In genomic region chr1:27364696-27365371, GRCh38 we compare ENCODE assay signal across 9 cellular contexts. TPM values are rescaled to one million over a fixed set of nuclear protein-coding genes. Genes with fewer than 3 reads are reported as not detected.
DNase-seq lines count a peak whose midpoint lies in the region; ATAC-seq, FAIRE-seq and TF ChIP-seq lines count a peak whose summit lies in the region.
"Had no signal": no experiment of that assay in that cellular context is flagged by ENCODE, and none has a peak within 500 bp of the region (broad histone marks: within the 10 kb centered on the region; RNA-seq: fewer than 3 reads in every experiment).

No MANE protein-coding gene starts in this region.

- in situ Hi-C loops in K562 (cut with MboI) = no loop called here

- H4K91ac ChIP-seq in mesenchymal stem cell (ENCODE audit: low read length) = peak overlapping the region; percentile 48

- H3K14ac ChIP-seq in mesenchymal stem cell (ENCODE audit: low read length in 2 of 2) = peak overlapping the region in 1 of 2 experiments; percentile 14

- H3K9me3 ChIP-seq in right atrium auricular region (no peaks in the 10 kb centered on the region), K562 (replicated peaks; ENCODE audit: control insufficient read depth, insufficient read depth, low read depth, low read length) (no peaks in the 10 kb centered on the region), mesenchymal stem cell (ENCODE audit: control insufficient read depth, low read length) (no peaks in the 10 kb centered on the region), uterus (no peaks in the 10 kb centered on the region), mucosa of descending colon (no peaks in the 10 kb centered on the region)

- TF ChIP-seq RAD21 in K562 (CRISPR knock-in tag; conservative IDR thresholded peaks at IDR 0.05 in 1 of 2, IDR thresholded peaks at IDR 0.05 in 1 of 2) = no peak

- DNase-seq in right atrium auricular region (ENCODE audit: low spot score) = no peak
- no peak for DNase-seq in Right ventricle myocardium inferior (ENCODE audit: missing footprints)
- no peak for DNase-seq in K562 (ENCODE audit: extremely low read depth in 1 of 4, low spot score in 3 of 4)
- DNase-seq in mesenchymal stem cell = no peak
- DNase-seq in uterus = no peak
- no peak for DNase-seq in mucosa of descending colon
- DNase-seq in amygdala (lab: John Stamatoyannopoulos, UW) = no peak
- DNase-seq in germinal center (ENCODE audit: low spot score) = no peak

- H2BK12ac ChIP-seq in mesenchymal stem cell (ENCODE audit: low read length in 2 of 2) = peak overlapping the region; percentile 69 to 73

- H3K4me2 ChIP-seq in K562 (ENCODE audit: insufficient read depth, low read length) = peak overlapping the region; percentile 84
- peak overlapping the region; percentile 51 for H3K4me2 ChIP-seq in mesenchymal stem cell (ENCODE audit: low read length, poor library complexity, severe bottlenecking)

- TF ChIP-seq EP300 in K562 (IDR thresholded peaks at IDR 0.05; ENCODE audit: low read length) = no peak

- H2BK120ac ChIP-seq in mesenchymal stem cell (ENCODE audit: low read depth, low read length) = no peak overlapping the region

- peak overlapping the region; percentile 44 to 61 for H3K18ac ChIP-seq in mesenchymal stem cell (ENCODE audit: low read depth in 1 of 2, low read length in 2 of 2)

- H3K27me3 ChIP-seq in right atrium auricular region (no peaks in the 10 kb centered on the region), K562 (ENCODE audit: control insufficient read depth in 2 of 2, insufficient read depth in 2 of 2, low read length in 2 of 2) (no peaks in the 10 kb centered on the region), mesenchymal stem cell (ENCODE audit: control insufficient read depth in 1 of 2, insufficient read depth in 1 of 2, low read length in 2 of 2) (no peaks in the 10 kb centered on the region), uterus (no peaks in the 10 kb centered on the region)

- TF ChIP-seq POLR2A in K562 (conservative IDR thresholded peaks at IDR 0.05) (no peak), uterus (IDR thresholded peaks at IDR 0.05) (no peak)

- H2BK5ac ChIP-seq in mesenchymal stem cell (ENCODE audit: low read depth, low read length, poor library complexity, severe bottlenecking) = no peak overlapping the region

- H3K4me3 ChIP-seq in right atrium auricular region (peak overlapping the region; percentile 72 to 79), K562 (peak overlapping the region; percentile 82), mesenchymal stem cell (ENCODE audit: insufficient read depth in 1 of 2, low read depth in 1 of 2, low read length in 2 of 2) (peak overlapping the region in 1 of 2 experiments; percentile 71), uterus (peak overlapping the region; percentile 59 to 64), mucosa of descending colon (no peak overlapping the region)

- TF ChIP-seq CTCF in right atrium auricular region (IDR thresholded peaks at IDR 0.05) = no peak
- no peak for TF ChIP-seq CTCF in K562 (IDR thresholded peaks at IDR 0.05 in 2 of 3, conservative IDR thresholded peaks at IDR 0.05 in 1 of 3; ENCODE audit: insufficient read depth in 2 of 3, low read depth in 1 of 3, low read length in 3 of 3)
- no peak for TF ChIP-seq CTCF in uterus (IDR thresholded peaks at IDR 0.05)
- TF ChIP-seq CTCF in mucosa of descending colon (IDR thresholded peaks at IDR 0.05) = no peak

- H4K20me1 ChIP-seq in K562 (replicated peaks; ENCODE audit: control insufficient read depth, insufficient read depth, low read length) = no peaks in the 10 kb centered on the region; the same call in 1 of the 2 replicates

- H3K4me1 ChIP-seq in right atrium auricular region = peaks cover 0 to 44% of the 10 kb centered on the region in 2 donors
- peaks cover 22 to 64% of the 10 kb centered on the region in 2 experiments; a peak in 4 of 5 replicates for H3K4me1 ChIP-seq in K562 (replicated peaks in 1 of 2; ENCODE audit: control insufficient read depth in 2 of 2, insufficient read depth in 2 of 2, low read length in 2 of 2)
- peaks cover 19% of the 10 kb centered on the region for H3K4me1 ChIP-seq in mesenchymal stem cell (ENCODE audit: control insufficient read depth, insufficient read depth, low read depth, low read length)
- peaks cover 10 to 22% of the 10 kb centered on the region in 2 donors for H3K4me1 ChIP-seq in uterus
- H3K4me1 ChIP-seq in mucosa of descending colon (ENCODE audit: low read depth) = peaks cover 7% of the 10 kb centered on the region

- no peaks in the 10 kb centered on the region for H3K79me2 ChIP-seq in K562 (ENCODE audit: control insufficient read depth, insufficient read depth, low read length)

- 66% methylated on average over 11 of the region's 11 CpGs for WGBS in K562 (ENCODE audit: insufficient coverage, low coverage, missing lambda C conversion rate)
- WGBS in mesenchymal stem cell = 78% methylated on average over 11 of the region's 11 CpGs

- peaks cover 11% of the 10 kb centered on the region for H3K79me1 ChIP-seq in mesenchymal stem cell (replicated peaks; ENCODE audit: low read length, poor library complexity, severe bottlenecking)

- H2AFZ ChIP-seq in K562 (ENCODE audit: low read depth, low read length) (peak overlapping the region; percentile 77), mesenchymal stem cell (ENCODE audit: low read depth, low read length) (no peak overlapping the region)

- no peak overlapping the region for H2BK15ac ChIP-seq in mesenchymal stem cell (ENCODE audit: low read depth, poor library complexity, severe bottlenecking)

- no peak overlapping the region for H2AK5ac ChIP-seq in mesenchymal stem cell (ENCODE audit: low read length, severe bottlenecking)

- no peak overlapping the region for H3K23ac ChIP-seq in mesenchymal stem cell (ENCODE audit: low read length in 2 of 2)

- POLR2A ChIA-PET in K562 (lab: Yijun Ruan, JAX) = interaction anchor here (0.5 to 3.3 kb wide), 16 partner anchors 8 to 1216 kb away, joined by 3 to 20 read pairs (median 4); partner anchors contain the start of genes CD164L2, FCN3 and SYTL1

- CTCF ChIA-PET in K562 (lab: Yijun Ruan, JAX; ENCODE audit: low intra/inter-chr PET ratio) = no interaction called here

- peaks cover 48% of the 10 kb centered on the region for H3K36me3 ChIP-seq in right atrium auricular region
- H3K36me3 ChIP-seq in K562 (ENCODE audit: control insufficient read depth, insufficient read depth, low read length) = no peaks in the 10 kb centered on the region
- H3K36me3 ChIP-seq in mesenchymal stem cell (ENCODE audit: control insufficient read depth in 1 of 2, insufficient read depth in 2 of 2, low read depth in 1 of 2, low read length in 2 of 2) = peaks cover 43 to 47% of the 10 kb centered on the region in 2 experiments
- no peaks in the 10 kb centered on the region for H3K36me3 ChIP-seq in uterus
- no peaks in the 10 kb centered on the region for H3K36me3 ChIP-seq in mucosa of descending colon (ENCODE audit: low read depth)

- ATAC-seq in Right ventricle myocardium inferior (no peak), K562 (no peak; the same call in 2 of the 3 replicates), mucosa of descending colon (no peak)

- FAIRE-seq in K562 (lab: Jason Lieb, UNC) = no peak

- peak overlapping the region; percentile 65 to 77 for H3K4ac ChIP-seq in mesenchymal stem cell (ENCODE audit: low read depth in 1 of 2, low read length in 2 of 2)

- peak overlapping the region; percentile 71 to 85 for H3K9ac ChIP-seq in K562 (ENCODE audit: insufficient read depth in 1 of 2, low read depth in 2 of 2, low read length in 2 of 2)
- peak overlapping the region; percentile 95 for H3K9ac ChIP-seq in mesenchymal stem cell (ENCODE audit: low read length)

- peak overlapping the region; percentile 99 for H3K27ac ChIP-seq in right atrium auricular region
- peak overlapping the region; percentile 78 for H3K27ac ChIP-seq in K562 (ENCODE audit: extremely low read depth, low read depth, low read length)
- H3K27ac ChIP-seq in mesenchymal stem cell (ENCODE audit: low read length, poor library complexity, severe bottlenecking) = peak overlapping the region; percentile 68
- peak overlapping the region; percentile 96 for H3K27ac ChIP-seq in uterus

- no peaks in the 10 kb centered on the region for H3K9me1 ChIP-seq in K562 (ENCODE audit: control insufficient read depth, insufficient read depth, low read length)

- peak overlapping the region; percentile 92 for H4K8ac ChIP-seq in mesenchymal stem cell (ENCODE audit: low read length)

- intact Hi-C loops in Right ventricle myocardium inferior (cut with DNase I) (loop anchor here (5.0 kb wide), 1 partner anchor 43 kb away; the partner anchor contains the start of gene TMEM222), K562 (cut with micrococcal nuclease) (loop anchor here (10.0 kb wide), 1 partner anchor 170 kb away; no protein-coding TSS in a partner anchor), uterus (cut with DNase I; ENCODE audit: low total_unique reads) (no loop called here), mucosa of descending colon (cut with DNase I, micrococcal nuclease) (no loop called here)

- TSS peak; percentile 73 for BruUV-seq in K562 (replicated peaks; lab: Mats Ljungman, UMichigan)

RNA-seq across cellular contexts. Expression of gene MAP3K6, which starts 1.9 kb away (rescaled TPM):
- total RNA-seq in right atrium auricular region = 10 to 100 TPM; 31.3 to 42.1 TPM
- total RNA-seq in Right ventricle myocardium inferior = 51.3 TPM
- total RNA-seq in K562 (2011; cell fraction: chromatin; rRNA removed; ENCODE audit: low replicate concordance) = 22.7 and 88.4 TPM in 2 replicates
- total RNA-seq in K562 (2011; cell fraction: nucleolus; rRNA removed) = 52.5 and 55.4 TPM in 2 replicates
- 27.7 and 28.5 TPM in 2 replicates for total RNA-seq in K562 (2011; cell fraction: nucleoplasm; rRNA removed)
- 10.1 and 14.7 TPM in 2 replicates for total RNA-seq in K562 (2014; rRNA removed)
- 5.0 and 6.2 TPM in 2 replicates for total RNA-seq in K562 (2014; rRNA removed; fragmentation: Illumina TruSeq; extraction: Trizol)
- total RNA-seq in K562 (2015; rRNA removed; fragmentation: Illumina TruSeq; extraction: Trizol) = 7.6 and 9.5 TPM in 2 replicates
- total RNA-seq in K562 (2021) = 18.1 and 21.9 TPM in 2 replicates
- 4.7 and 13.2 TPM in 2 replicates for polyA plus RNA-seq in K562 (2011; rRNA removed)
- polyA plus RNA-seq in K562 (2011; cell fraction: cytosol; rRNA removed) = 5.5 and 6.6 TPM in 2 replicates
- polyA plus RNA-seq in K562 (2011; cell fraction: nucleus; rRNA removed) = 101 and 102 TPM in 2 replicates
- polyA plus RNA-seq in K562 (2012) = 17.8 and 18.2 TPM in 2 replicates
- polyA plus RNA-seq in K562 (2014; fragmentation: Illumina TruSeq; extraction: Trizol) = 7.0 and 9.0 TPM in 2 replicates
- polyA plus RNA-seq in K562 (2014; fragmentation: Nextera tagmentation; extraction: Ambion mirVana) = 1 to 10 TPM in 1 of 2 experiments, under 1 TPM in 1; 0.99 to 1.5 TPM
- 8.2 and 12.9 TPM in 2 replicates for polyA plus RNA-seq in K562 (2014; rRNA removed)
- 3.1 and 4.9 TPM in 2 replicates for polyA minus RNA-seq in K562 (2011; rRNA and poly(A)+ RNA removed)
- polyA minus RNA-seq in K562 (2011; cell fraction: cytosol; rRNA and poly(A)+ RNA removed) = 4.8 and 5.1 TPM in 2 replicates
- polyA minus RNA-seq in K562 (2011; cell fraction: nucleus; rRNA and poly(A)+ RNA removed) = 15.2 and 17.2 TPM in 2 replicates
- polyA plus RNA-seq in mesenchymal stem cell (2013, experiment 1 of 2) = 27.2 TPM
- polyA plus RNA-seq in mesenchymal stem cell (2013, experiment 2 of 2) = 28.1 TPM
- 100 to 1,000 TPM in 1 of 4 donors, 10 to 100 TPM in 3; 10.9 to 124 (median 16.5) TPM for total RNA-seq in uterus
- total RNA-seq in mucosa of descending colon = 10 to 100 TPM; 18.5 to 38.5 (median 28.5) TPM

RNA-seq across cellular contexts. Expression of gene FCN3, which starts 9.8 kb away (rescaled TPM):
- total RNA-seq in right atrium auricular region (10 to 100 TPM; 21.1 to 36.6 TPM), Right ventricle myocardium inferior (20.7 TPM), K562 (2014; rRNA removed) (not detected in 2 replicates), K562 (2014; rRNA removed; fragmentation: Illumina TruSeq; extraction: Trizol) (not detected in 2 replicates), K562 (2015; rRNA removed; fragmentation: Illumina TruSeq; extraction: Trizol) (not detected in 2 replicates), K562 (2021) (0.31 and 0.49 TPM in 2 replicates), uterus (1 to 10 TPM in 3 of 4 donors, not detected in 1; 2.1 to 4.7 (median 2.4) TPM), mucosa of descending colon (under 1 TPM in 2 of 3 donors, not detected in 1; 0.60 to 0.79 TPM)
- not detected in 2 replicates for total RNA-seq in K562 (2011; cell fraction: chromatin; rRNA removed; ENCODE audit: low replicate concordance)
- not detected in 2 replicates for total RNA-seq in K562 (2011; cell fraction: nucleolus; rRNA removed)
- not detected in 2 replicates for total RNA-seq in K562 (2011; cell fraction: nucleoplasm; rRNA removed)
- polyA plus RNA-seq in K562 (2011; rRNA removed) (0.15 TPM in 1 of 2 replicates, not detected in the other), K562 (2014; fragmentation: Illumina TruSeq; extraction: Trizol) (not detected in 2 replicates), K562 (2014; fragmentation: Nextera tagmentation; extraction: Ambion mirVana) (not detected), K562 (2014; rRNA removed) (not detected in 2 replicates)
- 0.06 TPM in 1 of 2 replicates, not detected in the other for polyA plus RNA-seq in K562 (2011; cell fraction: cytosol; rRNA removed)
- polyA plus RNA-seq in K562 (2011; cell fraction: nucleus; rRNA removed) = 0.35 TPM in 1 of 2 replicates, not detected in the other
- polyA plus RNA-seq in K562 (2012) = 0.21 TPM in 1 of 2 replicates, not detected in the other
- polyA minus RNA-seq in K562 (2011; rRNA and poly(A)+ RNA removed) = not detected in 2 replicates
- not detected in 2 replicates for polyA minus RNA-seq in K562 (2011; cell fraction: cytosol; rRNA and poly(A)+ RNA removed)
- not detected in 2 replicates for polyA minus RNA-seq in K562 (2011; cell fraction: nucleus; rRNA and poly(A)+ RNA removed)
- not detected for polyA plus RNA-seq in mesenchymal stem cell (2013, experiment 1 of 2)
- not detected for polyA plus RNA-seq in mesenchymal stem cell (2013, experiment 2 of 2)
- total RNA-seq: renal cortical epithelial cell had no signal

RNA-seq across cellular contexts. Expression of gene CD164L2, which starts 18.3 kb away (rescaled TPM):
- not detected for total RNA-seq in right atrium auricular region
- total RNA-seq in Right ventricle myocardium inferior = not detected
- total RNA-seq in K562 (2011; cell fraction: chromatin; rRNA removed; ENCODE audit: low replicate concordance) = 2.6 and 7.4 TPM in 2 replicates
- 5.0 and 5.4 TPM in 2 replicates for total RNA-seq in K562 (2011; cell fraction: nucleolus; rRNA removed)
- total RNA-seq in K562 (2011; cell fraction: nucleoplasm; rRNA removed) = 5.1 and 5.8 TPM in 2 replicates
- total RNA-seq in K562 (2014; rRNA removed) = 0.29 and 0.45 TPM in 2 replicates
- total RNA-seq in K562 (2014; rRNA removed; fragmentation: Illumina TruSeq; extraction: Trizol) = 0.18 TPM in 1 of 2 replicates, not detected in the other
- 0.14 and 0.19 TPM in 2 replicates for total RNA-seq in K562 (2015; rRNA removed; fragmentation: Illumina TruSeq; extraction: Trizol)
- 0.49 and 0.72 TPM in 2 replicates for total RNA-seq in K562 (2021)
- polyA plus RNA-seq in K562 (2011; rRNA removed) = 0.92 and 2.8 TPM in 2 replicates
- 0.92 and 1.2 TPM in 2 replicates for polyA plus RNA-seq in K562 (2011; cell fraction: cytosol; rRNA removed)
- 15.3 and 19.6 TPM in 2 replicates for polyA plus RNA-seq in K562 (2011; cell fraction: nucleus; rRNA removed)
- 1.2 and 1.7 TPM in 2 replicates for polyA plus RNA-seq in K562 (2012)
- 0.31 and 0.65 TPM in 2 replicates for polyA plus RNA-seq in K562 (2014; fragmentation: Illumina TruSeq; extraction: Trizol)
- under 1 TPM in 1 of 2 experiments, not detected in 1; 0.08 TPM for polyA plus RNA-seq in K562 (2014; fragmentation: Nextera tagmentation; extraction: Ambion mirVana)
- 0.63 and 0.91 TPM in 2 replicates for polyA plus RNA-seq in K562 (2014; rRNA removed)
- polyA minus RNA-seq in K562 (2011; rRNA and poly(A)+ RNA removed) = 0.28 and 0.57 TPM in 2 replicates
- not detected in 2 replicates for polyA minus RNA-seq in K562 (2011; cell fraction: cytosol; rRNA and poly(A)+ RNA removed)
- 1.1 and 2.4 TPM in 2 replicates for polyA minus RNA-seq in K562 (2011; cell fraction: nucleus; rRNA and poly(A)+ RNA removed)
- polyA plus RNA-seq in mesenchymal stem cell (2013, experiment 1 of 2) = not detected
- polyA plus RNA-seq in mesenchymal stem cell (2013, experiment 2 of 2) = not detected
- under 1 TPM in 1 of 4 donors, not detected in 3; 0.69 TPM for total RNA-seq in uterus
- total RNA-seq in mucosa of descending colon = 1 to 10 TPM in 1 of 3 donors, under 1 TPM in 2; 0.29 to 1.3 (median 0.51) TPM
- total RNA-seq: renal cortical epithelial cell had no signal

RNA-seq across cellular contexts. Expression of gene SYTL1, which starts 23.0 kb away (rescaled TPM):
- 1 to 10 TPM; 1.3 to 1.8 TPM for total RNA-seq in right atrium auricular region
- total RNA-seq in Right ventricle myocardium inferior = 0.78 TPM
- 18.4 and 69.1 TPM in 2 replicates for total RNA-seq in K562 (2011; cell fraction: chromatin; rRNA removed; ENCODE audit: low replicate concordance)
- total RNA-seq in K562 (2011; cell fraction: nucleolus; rRNA removed) = 29.5 and 45.5 TPM in 2 replicates
- 21.0 and 26.5 TPM in 2 replicates for total RNA-seq in K562 (2011; cell fraction: nucleoplasm; rRNA removed)
- total RNA-seq in K562 (2014; rRNA removed) = 3.9 and 4.7 TPM in 2 replicates
- total RNA-seq in K562 (2014; rRNA removed; fragmentation: Illumina TruSeq; extraction: Trizol) = 0.55 and 0.57 TPM in 2 replicates
- 1.7 and 2.2 TPM in 2 replicates for total RNA-seq in K562 (2015; rRNA removed; fragmentation: Illumina TruSeq; extraction: Trizol)
- total RNA-seq in K562 (2021) = 6.0 and 9.3 TPM in 2 replicates
- 3.8 and 12.3 TPM in 2 replicates for polyA plus RNA-seq in K562 (2011; rRNA removed)
- polyA plus RNA-seq in K562 (2011; cell fraction: cytosol; rRNA removed) = 8.4 and 14.7 TPM in 2 replicates
- 114 and 120 TPM in 2 replicates for polyA plus RNA-seq in K562 (2011; cell fraction: nucleus; rRNA removed)
- polyA plus RNA-seq in K562 (2012) = 7.0 and 32.0 TPM in 2 replicates
- polyA plus RNA-seq in K562 (2014; fragmentation: Illumina TruSeq; extraction: Trizol) = 0.91 and 1.9 TPM in 2 replicates
- polyA plus RNA-seq in K562 (2014; fragmentation: Nextera tagmentation; extraction: Ambion mirVana) = under 1 TPM; 0.04 to 0.27 TPM
- 5.9 and 8.6 TPM in 2 replicates for polyA plus RNA-seq in K562 (2014; rRNA removed)
- polyA minus RNA-seq in K562 (2011; rRNA and poly(A)+ RNA removed) = 3.0 and 6.4 TPM in 2 replicates
- polyA minus RNA-seq in K562 (2011; cell fraction: cytosol; rRNA and poly(A)+ RNA removed) = 4.6 and 14.3 TPM in 2 replicates
- 14.7 and 18.1 TPM in 2 replicates for polyA minus RNA-seq in K562 (2011; cell fraction: nucleus; rRNA and poly(A)+ RNA removed)
- 0.39 TPM for polyA plus RNA-seq in mesenchymal stem cell (2013, experiment 1 of 2)
- 0.59 TPM for polyA plus RNA-seq in mesenchymal stem cell (2013, experiment 2 of 2)
- total RNA-seq in uterus = 10 to 100 TPM in 1 of 4 donors, 1 to 10 TPM in 2, not detected in 1; 1.6 to 11.3 (median 4.8) TPM
- 1 to 10 TPM; 4.2 to 9.7 (median 8.7) TPM for total RNA-seq in mucosa of descending colon

RNA-seq across cellular contexts. Expression of gene GPR3, which starts 27.6 kb away (rescaled TPM):
- total RNA-seq in right atrium auricular region (1 to 10 TPM; 2.9 to 4.4 TPM), Right ventricle myocardium inferior (not detected), K562 (2014; rRNA removed) (3.7 and 6.2 TPM in 2 replicates), K562 (2014; rRNA removed; fragmentation: Illumina TruSeq; extraction: Trizol) (2.9 and 3.4 TPM in 2 replicates), K562 (2015; rRNA removed; fragmentation: Illumina TruSeq; extraction: Trizol) (3.5 and 3.7 TPM in 2 replicates), K562 (2021) (10.9 and 11.0 TPM in 2 replicates), uterus (1 to 10 TPM in 1 of 4 donors, under 1 TPM in 1, not detected in 2; 0.55 to 1.9 TPM), mucosa of descending colon (under 1 TPM in 1 of 3 donors, not detected in 2; 0.14 TPM)
- 14.5 and 40.1 TPM in 2 replicates for total RNA-seq in K562 (2011; cell fraction: chromatin; rRNA removed; ENCODE audit: low replicate concordance)
- total RNA-seq in K562 (2011; cell fraction: nucleolus; rRNA removed) = 36.8 and 39.4 TPM in 2 replicates
- 27.8 and 27.9 TPM in 2 replicates for total RNA-seq in K562 (2011; cell fraction: nucleoplasm; rRNA removed)
- polyA plus RNA-seq in K562 (2011; rRNA removed) (8.2 and 19.3 TPM in 2 replicates), K562 (2014; fragmentation: Illumina TruSeq; extraction: Trizol) (10.1 and 11.6 TPM in 2 replicates), K562 (2014; fragmentation: Nextera tagmentation; extraction: Ambion mirVana) (under 1 TPM; 0.24 to 0.59 TPM), K562 (2014; rRNA removed) (11.5 and 14.9 TPM in 2 replicates)
- polyA plus RNA-seq in K562 (2011; cell fraction: cytosol; rRNA removed) = 26.0 and 34.4 TPM in 2 replicates
- polyA plus RNA-seq in K562 (2011; cell fraction: nucleus; rRNA removed) = 68.2 and 75.5 TPM in 2 replicates
- polyA plus RNA-seq in K562 (2012) = 10.0 and 10.7 TPM in 2 replicates
- polyA minus RNA-seq in K562 (2011; rRNA and poly(A)+ RNA removed) = 8.0 and 9.3 TPM in 2 replicates
- polyA minus RNA-seq in K562 (2011; cell fraction: cytosol; rRNA and poly(A)+ RNA removed) = 7.3 and 7.9 TPM in 2 replicates
- 11.1 and 11.6 TPM in 2 replicates for polyA minus RNA-seq in K562 (2011; cell fraction: nucleus; rRNA and poly(A)+ RNA removed)
- polyA plus RNA-seq in mesenchymal stem cell (2013, experiment 1 of 2) = 3.9 TPM
- 4.4 TPM for polyA plus RNA-seq in mesenchymal stem cell (2013, experiment 2 of 2)

Comparison
In these comparisons a context has a peak if more than half of its experiments do, and no peak if none do; other contexts are left out.
1. intact Hi-C loops: an anchor here in Right ventricle myocardium inferior (5.0 kb wide) and K562 (10.0 kb wide); none called in uterus and mucosa of descending colon.